2 cellular contexts compared by ENCODE assay signal in the genomic region with DNA sequence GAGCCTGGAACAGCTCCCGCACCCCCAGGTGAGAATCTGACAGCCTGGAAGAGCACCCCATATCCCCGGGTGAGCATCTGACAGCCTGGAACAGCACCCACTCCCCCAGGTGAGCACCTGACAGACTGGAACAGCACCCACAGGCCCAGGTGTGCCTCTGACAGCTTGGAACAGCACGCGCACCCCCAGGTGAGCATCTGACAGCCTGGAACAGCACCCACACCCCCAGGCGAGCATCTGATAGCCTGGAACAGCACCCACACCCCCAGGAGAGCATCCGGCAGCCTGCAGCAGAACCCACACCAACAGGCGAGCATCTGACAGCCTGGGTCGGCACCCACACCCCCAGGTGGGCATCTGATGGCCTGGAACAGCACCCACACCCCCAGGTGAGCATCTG. TPM values are rescaled to one million over a fixed set of nuclear protein-coding genes. Genes with fewer than 3 reads are reported as not detected.
"Had no signal": no experiment of that assay in that cellular context is flagged by ENCODE, and none has a peak within 500 bp of the region (broad histone marks: within the 10 kb centered on the region; RNA-seq: fewer than 3 reads in every experiment).

No MANE protein-coding gene starts in this region.

RNA-seq across cellular contexts. Expression of gene MMEL1, which starts 27.0 kb away (rescaled TPM):
- total RNA-seq: thoracic aorta had no signal
- polyA plus RNA-seq: keratinocyte had no signal
